In the genomic region with DNA sequence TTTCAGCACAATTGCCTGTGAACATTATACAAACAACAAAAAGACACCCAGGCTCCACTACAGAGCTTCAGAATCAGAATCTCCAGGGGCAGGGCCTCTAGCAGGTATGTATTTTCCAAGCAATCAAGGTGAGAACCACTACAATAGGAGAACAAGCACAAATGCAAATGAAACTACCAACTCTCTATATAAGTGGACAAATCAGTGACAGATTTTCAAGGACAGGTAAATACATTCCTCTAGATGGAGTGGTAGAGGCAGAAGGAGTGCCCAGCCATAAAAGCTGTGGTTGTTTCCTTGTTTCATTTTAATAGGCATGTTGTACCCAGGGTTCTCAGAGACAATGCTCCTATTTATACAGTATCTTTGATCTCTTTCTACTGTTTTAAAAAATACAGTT, we compare ENCODE assay signal across 12 cellular contexts. TPM values are rescaled to one million over a fixed set of nuclear protein-coding genes. Genes with fewer than 3 reads are reported as not detected.
A peak's percentile ranks its signal among the peaks of the same experiment; 100 is the strongest.
DNase-seq lines count a peak whose midpoint lies in the region; ATAC-seq, FAIRE-seq and TF ChIP-seq lines count a peak whose summit lies in the region.
"Had no signal": no experiment of that assay in that cellular context is flagged by ENCODE, and none has a peak within 500 bp of the region (broad histone marks: within the 10 kb centered on the region; RNA-seq: fewer than 3 reads in every experiment).

No MANE protein-coding gene starts in this region.

- CTCF ChIA-PET in Calu3 (lab: Charles Lee) = interaction anchor here (0.6 to 1.5 kb wide), 4 partner anchors 12 to 327 kb away, joined by 3 to 7 read pairs (median 4); no protein-coding TSS in a partner anchor

- TF ChIP-seq CTCF in Calu3 (IDR thresholded peaks at IDR 0.05; ENCODE audit: unreplicated experiment) (no peak), cardiac fibroblast (IDR thresholded peaks at IDR 0.05; ENCODE audit: low read depth, low read length) (peak; percentile 4), mesothelial cell of epicardium (IDR thresholded peaks at IDR 0.05; ENCODE audit: unreplicated experiment) (no peak)

- no peak overlapping the region for H3K4me3 Mint-ChIP-seq in Calu3 (ENCODE audit: low read depth, unreplicated experiment)
- no peak overlapping the region for H3K4me3 Mint-ChIP-seq in mesothelial cell of epicardium
- H3K4me3 Mint-ChIP-seq in effector memory CD8-positive, alpha-beta T cell = no peak overlapping the region
- H3K4me3 Mint-ChIP-seq: activated T-cell treated with anti-CD3 and anti-CD28 coated beads, Interleukin-2, amount 50 U/mL, for 4 hours had no signal

- H3K27me3 Mint-ChIP-seq in Calu3 (ENCODE audit: unreplicated experiment) = no peaks in the 10 kb centered on the region
- no peaks in the 10 kb centered on the region for H3K27me3 Mint-ChIP-seq in mesothelial cell of epicardium (ENCODE audit: low read depth)
- H3K27me3 Mint-ChIP-seq in effector memory CD8-positive, alpha-beta T cell = no peaks in the 10 kb centered on the region

- intact Hi-C loops in Calu3 (cut with micrococcal nuclease; ENCODE audit: unreplicated experiment) = loop anchor here (1.0 kb wide), 1 partner anchor 237 kb away; no protein-coding TSS in a partner anchor

- no TSS peak for BruUV-seq in Calu3 (replicated peaks; lab: Mats Ljungman, UMichigan)

- FAIRE-seq in GM19239 (lab: Jason Lieb, UNC) = no peak

- H3K4me3 ChIP-seq in cardiac fibroblast (replicated peaks in 1 of 2; ENCODE audit: low read depth in 2 of 2, low read length in 2 of 2) = no peak overlapping the region
- H3K4me3 ChIP-seq: coronary artery had no signal

- DNase-seq in Calu3 = peak; percentile 26
- peak; percentile 38 for DNase-seq in M059J (ENCODE audit: low read depth)
- no peak for DNase-seq in cardiac fibroblast (ENCODE audit: low read depth in 2 of 2)
- DNase-seq in mesothelial cell of epicardium (ENCODE audit: low spot score in 2 of 2, unreplicated experiment in 2 of 2) = no peak
- DNase-seq in effector CD4-positive, alpha-beta T cell = no peak
- no peak for DNase-seq in GOT3 (lab: John Stamatoyannopoulos, UW)
- DNase-seq in GM19239 (ENCODE audit: insufficient read length, low spot score) = no peak
- DNase-seq in effector memory CD8-positive, alpha-beta T cell = no peak
- DNase-seq: activated T-cell treated with anti-CD3 and anti-CD28 coated beads, Interleukin-2, amount 50 U/mL, for 4 hours; NCI-H446; stimulated activated CD4-positive, alpha-beta T cell treated with anti-CD3 and anti-CD28 coated beads, Interleukin-2, amount 100 ng/mL, for 48 hours had no signal

- no peak overlapping the region for H3K27ac Mint-ChIP-seq in Calu3 (ENCODE audit: unreplicated experiment)
- peak overlapping the region; percentile 61 for H3K27ac Mint-ChIP-seq in mesothelial cell of epicardium
- peak overlapping the region in 1 of 2 donors; percentile 57 for H3K27ac Mint-ChIP-seq in effector memory CD8-positive, alpha-beta T cell

- ATAC-seq in effector memory CD8-positive, alpha-beta T cell (replicated peaks) = no peak
- ATAC-seq: activated T-cell treated with anti-CD3 and anti-CD28 coated beads, Interleukin-2, amount 50 U/mL, for 4 hours had no signal

- H3K4me1 Mint-ChIP-seq in Calu3 (ENCODE audit: low read depth, unreplicated experiment) = peaks cover 20% of the 10 kb centered on the region
- H3K4me1 Mint-ChIP-seq in mesothelial cell of epicardium = no peaks in the 10 kb centered on the region
- H3K4me1 Mint-ChIP-seq in effector memory CD8-positive, alpha-beta T cell (ENCODE audit: low read depth in 2 of 2) = peaks cover 4 to 6% of the 10 kb centered on the region in 2 donors

- H3K9me3 Mint-ChIP-seq in Calu3 (ENCODE audit: low read depth, unreplicated experiment) (no peaks in the 10 kb centered on the region), mesothelial cell of epicardium (no peaks in the 10 kb centered on the region)
- H3K9me3 Mint-ChIP-seq in effector memory CD8-positive, alpha-beta T cell = no peaks in the 10 kb centered on the region
- H3K9me3 Mint-ChIP-seq: activated T-cell treated with anti-CD3 and anti-CD28 coated beads, Interleukin-2, amount 50 U/mL, for 4 hours had no signal

- H3K36me3 Mint-ChIP-seq in Calu3 (ENCODE audit: insufficient read depth, unreplicated experiment) = peaks cover 43% of the 10 kb centered on the region
- peaks cover 31% of the 10 kb centered on the region for H3K36me3 Mint-ChIP-seq in mesothelial cell of epicardium
- peaks cover 56% of the 10 kb centered on the region for H3K36me3 Mint-ChIP-seq in effector memory CD8-positive, alpha-beta T cell (ENCODE audit: insufficient read depth)

RNA-seq across cellular contexts. Expression of gene CCDC17, which starts 20.1 kb away (rescaled TPM):
- total RNA-seq in Calu3 (2022) (4.7 and 8.3 TPM in 2 replicates), mesothelial cell of epicardium (4.5 to 5.6 TPM (median 5.6 TPM) in 3 replicates)
- total RNA-seq in M059J (2014; rRNA removed; shearing (Covaris generic)) = 0.10 TPM in 2 replicates

RNA-seq across cellular contexts. Expression of gene GPBP1L1, which starts 42.4 kb away (rescaled TPM):
- total RNA-seq in Calu3 (2022) (117 and 127 TPM in 2 replicates), mesothelial cell of epicardium (104 to 122 TPM (median 114 TPM) in 3 replicates)
- 140 and 145 TPM in 2 replicates for total RNA-seq in M059J (2014; rRNA removed; shearing (Covaris generic))

RNA-seq across cellular contexts. Expression of gene TMEM69, which starts 44.0 kb away (rescaled TPM):
- total RNA-seq in Calu3 (2022) (29.3 and 31.7 TPM in 2 replicates), mesothelial cell of epicardium (28.7 to 31.1 TPM (median 30.8 TPM) in 3 replicates)
- total RNA-seq in M059J (2014; rRNA removed; shearing (Covaris generic)) = 35.8 and 37.6 TPM in 2 replicates

Comparison
In these comparisons a context has a peak if more than half of its experiments do, and no peak if none do; other contexts are left out.
1. DNase-seq: peak in Calu3 (single experiment) and M059J (single experiment); none in cardiac fibroblast (0 of 2), mesothelial cell of epicardium (0 of 2), effector CD4-positive, alpha-beta T cell (single experiment), GOT3 (single experiment), GM19239 (single experiment) and effector memory CD8-positive, alpha-beta T cell (0 of 3).